ENCODE assay signal across 13 cellular contexts in genomic region chr1:245247791-245248789, GRCh38.
"Had no signal": no experiment of that assay in that cellular context is flagged by ENCODE, and none has a peak within 500 bp of the region (broad histone marks: within the 10 kb centered on the region; RNA-seq: fewer than 3 reads in every experiment).

No MANE protein-coding gene starts in this region.

- H3K4me1 ChIP-seq: testis had no signal

- H3K4me3 ChIP-seq: hepatocyte, ovary, stomach, testis had no signal

- H3K27ac ChIP-seq: hepatocyte, ovary, stomach, testis had no signal

- H3K9me3 ChIP-seq: ovary, testis had no signal

- H3K27me3 ChIP-seq: hepatocyte, ovary, stomach, testis had no signal

- DNase-seq: activated CD4-positive, CD25-positive, alpha-beta regulatory T cell treated with anti-CD3 and anti-CD28 coated beads, Interleukin-2, amount 50 U/mL, for 72 hours; activated naive CD8-positive, alpha-beta T cell treated with anti-CD3 and anti-CD28 coated beads for 36 hours; amygdala; islet precursor cell; mesendoderm; ovary; stimulated activated CD4-positive, alpha-beta T cell treated with anti-CD3 and anti-CD28 coated beads, Interleukin-12 subunit alpha, Interleukin-12 subunit beta, amount 100 ng/mL, for 4 hours; stimulated activated CD4-positive, alpha-beta T cell treated with anti-CD3 and anti-CD28 coated beads, Interleukin-2, amount 100 ng/mL, for 24 hours; stomach; T-cell; T-helper 9 cell; testis had no signal

- ATAC-seq: T-cell had no signal

- H3K36me3 ChIP-seq: ovary, stomach had no signal
